In genomic region chr7:5423844-5424688, GRCh38 we compare ENCODE assay signal across 1 cellular context.
TF ChIP-seq lines count a peak whose summit lies in the region.

No MANE protein-coding gene starts in this region.

TF ChIP-seq in HEK293, 187 proteins besides CTCF, POLR2A, EP300 and RAD21 (continued from another document and continues in another):
- TF ChIP-seq INSM2 (tag by site-specific recombination; IDR thresholded peaks at IDR 0.05) (0 out of 2 replicates have a peak, but pooled peaks have one; percentile 9), ZNF335 (tag by site-specific recombination; conservative IDR thresholded peaks at IDR 0.05) (peak; percentile 56), ZBTB7A (tag by site-specific recombination; IDR thresholded peaks at IDR 0.05; ENCODE audit: low read depth) (peak; percentile 41; the same call in 1 of the 2 replicates), KLF10 (tag by site-specific recombination; IDR thresholded peaks at IDR 0.05) (0 out of 2 replicates have a peak, but pooled peaks have one; percentile 25), ZBTB17 (tag by site-specific recombination; IDR thresholded peaks at IDR 0.05) (peak; percentile 46), ZIC2 (tag by site-specific recombination; IDR thresholded peaks at IDR 0.05) (peak; percentile 72), ZBTB48 (tag by site-specific recombination; IDR thresholded peaks at IDR 0.05) (no peak), ZNF629 (tag by site-specific recombination; IDR thresholded peaks at IDR 0.05) (peak; percentile 42; the same call in 1 of the 2 replicates), YY1 (tag by site-specific recombination; IDR thresholded peaks at IDR 0.05) (peak; percentile 41; the same call in 1 of the 2 replicates), WT1 (tag by site-specific recombination; IDR thresholded peaks at IDR 0.05) (peak; percentile 69), ZNF16 (tag by site-specific recombination; IDR thresholded peaks at IDR 0.05; ENCODE audit: low read depth) (no peak), ZBTB20 (tag by site-specific recombination; IDR thresholded peaks at IDR 0.05) (peak; percentile 76), IKZF3 (tag by site-specific recombination; IDR thresholded peaks at IDR 0.05) (peak; percentile 96), GLIS2 (tag by site-specific recombination; IDR thresholded peaks at IDR 0.05) (peak; percentile 45), ZNF560 (tag by site-specific recombination; IDR thresholded peaks at IDR 0.05; ENCODE audit: borderline replicate concordance) (no peak), ZNF423 (tag by site-specific recombination; IDR thresholded peaks at IDR 0.05) (peak; percentile 60; the same call in 1 of the 2 replicates), SP2 (tag by site-specific recombination; IDR thresholded peaks at IDR 0.05) (peak; percentile 64), TCF7L2 (IDR thresholded peaks at IDR 0.05; ENCODE audit: borderline replicate concordance, low read depth, low read length) (peak; percentile 74; the same call in 1 of the 2 replicates), ZNF26 (tag by site-specific recombination; IDR thresholded peaks at IDR 0.05) (no peak), ZNF324 (tag by site-specific recombination; IDR thresholded peaks at IDR 0.05) (0 out of 2 replicates have a peak, but pooled peaks have one; percentile 22), MZF1 (tag by site-specific recombination; IDR thresholded peaks at IDR 0.05; ENCODE audit: borderline replicate concordance) (no peak), ZNF596 (tag by site-specific recombination; IDR thresholded peaks at IDR 0.05) (peak; percentile 37; the same call in 1 of the 2 replicates), OSR2 (tag by site-specific recombination; IDR thresholded peaks at IDR 0.05) (0 out of 2 replicates have a peak, but pooled peaks have one; percentile 10), ZFP37 (tag by site-specific recombination; IDR thresholded peaks at IDR 0.05) (no peak), ZNF843 (tag by site-specific recombination; IDR thresholded peaks at IDR 0.05) (peak; percentile 43; the same call in 1 of the 2 replicates)
- TF ChIP-seq, protein P1, sequence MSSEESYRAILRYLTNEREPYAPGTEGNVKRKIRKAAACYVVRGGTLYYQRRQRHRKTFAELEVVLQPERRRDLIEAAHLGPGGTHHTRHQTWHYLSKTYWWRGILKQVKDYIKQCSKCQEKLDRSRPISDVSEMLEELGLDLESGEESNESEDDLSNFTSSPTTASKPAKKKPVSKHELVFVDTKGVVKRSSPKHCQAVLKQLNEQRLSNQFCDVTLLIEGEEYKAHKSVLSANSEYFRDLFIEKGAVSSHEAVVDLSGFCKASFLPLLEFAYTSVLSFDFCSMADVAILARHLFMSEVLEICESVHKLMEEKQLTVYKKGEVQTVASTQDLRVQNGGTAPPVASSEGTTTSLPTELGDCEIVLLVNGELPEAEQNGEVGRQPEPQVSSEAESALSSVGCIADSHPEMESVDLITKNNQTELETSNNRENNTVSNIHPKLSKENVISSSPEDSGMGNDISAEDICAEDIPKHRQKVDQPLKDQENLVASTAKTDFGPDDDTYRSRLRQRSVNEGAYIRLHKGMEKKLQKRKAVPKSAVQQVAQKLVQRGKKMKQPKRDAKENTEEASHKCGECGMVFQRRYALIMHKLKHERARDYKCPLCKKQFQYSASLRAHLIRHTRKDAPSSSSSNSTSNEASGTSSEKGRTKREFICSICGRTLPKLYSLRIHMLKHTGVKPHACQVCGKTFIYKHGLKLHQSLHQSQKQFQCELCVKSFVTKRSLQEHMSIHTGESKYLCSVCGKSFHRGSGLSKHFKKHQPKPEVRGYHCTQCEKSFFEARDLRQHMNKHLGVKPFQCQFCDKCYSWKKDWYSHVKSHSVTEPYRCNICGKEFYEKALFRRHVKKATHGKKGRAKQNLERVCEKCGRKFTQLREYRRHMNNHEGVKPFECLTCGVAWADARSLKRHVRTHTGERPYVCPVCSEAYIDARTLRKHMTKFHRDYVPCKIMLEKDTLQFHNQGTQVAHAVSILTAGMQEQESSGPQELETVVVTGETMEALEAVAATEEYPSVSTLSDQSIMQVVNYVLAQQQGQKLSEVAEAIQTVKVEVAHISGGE (tag by site-specific recombination; conservative IDR thresholded peaks at IDR 0.05; ENCODE audit: low read depth), result 0 out of 2 replicates have a peak, but pooled peaks have one; percentile 21
- TF ChIP-seq, protein P2, sequence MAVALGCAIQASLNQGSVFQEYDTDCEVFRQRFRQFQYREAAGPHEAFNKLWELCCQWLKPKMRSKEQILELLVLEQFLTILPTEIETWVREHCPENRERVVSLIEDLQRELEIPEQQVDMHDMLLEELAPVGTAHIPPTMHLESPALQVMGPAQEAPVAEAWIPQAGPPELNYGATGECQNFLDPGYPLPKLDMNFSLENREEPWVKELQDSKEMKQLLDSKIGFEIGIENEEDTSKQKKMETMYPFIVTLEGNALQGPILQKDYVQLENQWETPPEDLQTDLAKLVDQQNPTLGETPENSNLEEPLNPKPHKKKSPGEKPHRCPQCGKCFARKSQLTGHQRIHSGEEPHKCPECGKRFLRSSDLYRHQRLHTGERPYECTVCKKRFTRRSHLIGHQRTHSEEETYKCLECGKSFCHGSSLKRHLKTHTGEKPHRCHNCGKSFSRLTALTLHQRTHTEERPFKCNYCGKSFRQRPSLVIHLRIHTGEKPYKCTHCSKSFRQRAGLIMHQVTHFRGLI (tag by site-specific recombination; IDR thresholded peaks at IDR 0.05), result peak; percentile 36; the same call in 1 of the 2 replicates
- TF ChIP-seq, protein P3, sequence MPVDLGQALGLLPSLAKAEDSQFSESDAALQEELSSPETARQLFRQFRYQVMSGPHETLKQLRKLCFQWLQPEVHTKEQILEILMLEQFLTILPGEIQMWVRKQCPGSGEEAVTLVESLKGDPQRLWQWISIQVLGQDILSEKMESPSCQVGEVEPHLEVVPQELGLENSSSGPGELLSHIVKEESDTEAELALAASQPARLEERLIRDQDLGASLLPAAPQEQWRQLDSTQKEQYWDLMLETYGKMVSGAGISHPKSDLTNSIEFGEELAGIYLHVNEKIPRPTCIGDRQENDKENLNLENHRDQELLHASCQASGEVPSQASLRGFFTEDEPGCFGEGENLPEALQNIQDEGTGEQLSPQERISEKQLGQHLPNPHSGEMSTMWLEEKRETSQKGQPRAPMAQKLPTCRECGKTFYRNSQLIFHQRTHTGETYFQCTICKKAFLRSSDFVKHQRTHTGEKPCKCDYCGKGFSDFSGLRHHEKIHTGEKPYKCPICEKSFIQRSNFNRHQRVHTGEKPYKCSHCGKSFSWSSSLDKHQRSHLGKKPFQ (tag by site-specific recombination; IDR thresholded peaks at IDR 0.05), result peak; percentile 71
- TF ChIP-seq, protein P4, sequence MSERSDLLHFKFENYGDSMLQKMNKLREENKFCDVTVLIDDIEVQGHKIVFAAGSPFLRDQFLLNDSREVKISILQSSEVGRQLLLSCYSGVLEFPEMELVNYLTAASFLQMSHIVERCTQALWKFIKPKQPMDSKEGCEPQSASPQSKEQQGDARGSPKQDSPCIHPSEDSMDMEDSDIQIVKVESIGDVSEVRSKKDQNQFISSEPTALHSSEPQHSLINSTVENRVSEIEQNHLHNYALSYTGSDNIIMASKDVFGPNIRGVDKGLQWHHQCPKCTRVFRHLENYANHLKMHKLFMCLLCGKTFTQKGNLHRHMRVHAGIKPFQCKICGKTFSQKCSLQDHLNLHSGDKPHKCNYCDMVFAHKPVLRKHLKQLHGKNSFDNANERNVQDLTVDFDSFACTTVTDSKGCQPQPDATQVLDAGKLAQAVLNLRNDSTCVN (tag by site-specific recombination; optimal IDR thresholded peaks at IDR 0.05), result peak; percentile 54
- TF ChIP-seq, protein P5, sequence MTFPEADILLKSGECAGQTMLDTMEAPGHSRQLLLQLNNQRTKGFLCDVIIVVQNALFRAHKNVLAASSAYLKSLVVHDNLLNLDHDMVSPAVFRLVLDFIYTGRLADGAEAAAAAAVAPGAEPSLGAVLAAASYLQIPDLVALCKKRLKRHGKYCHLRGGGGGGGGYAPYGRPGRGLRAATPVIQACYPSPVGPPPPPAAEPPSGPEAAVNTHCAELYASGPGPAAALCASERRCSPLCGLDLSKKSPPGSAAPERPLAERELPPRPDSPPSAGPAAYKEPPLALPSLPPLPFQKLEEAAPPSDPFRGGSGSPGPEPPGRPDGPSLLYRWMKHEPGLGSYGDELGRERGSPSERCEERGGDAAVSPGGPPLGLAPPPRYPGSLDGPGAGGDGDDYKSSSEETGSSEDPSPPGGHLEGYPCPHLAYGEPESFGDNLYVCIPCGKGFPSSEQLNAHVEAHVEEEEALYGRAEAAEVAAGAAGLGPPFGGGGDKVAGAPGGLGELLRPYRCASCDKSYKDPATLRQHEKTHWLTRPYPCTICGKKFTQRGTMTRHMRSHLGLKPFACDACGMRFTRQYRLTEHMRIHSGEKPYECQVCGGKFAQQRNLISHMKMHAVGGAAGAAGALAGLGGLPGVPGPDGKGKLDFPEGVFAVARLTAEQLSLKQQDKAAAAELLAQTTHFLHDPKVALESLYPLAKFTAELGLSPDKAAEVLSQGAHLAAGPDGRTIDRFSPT (tag by site-specific recombination; IDR thresholded peaks at IDR 0.05), result peak; percentile 17; the same call in 1 of the 2 replicates
- TF ChIP-seq, protein P6, sequence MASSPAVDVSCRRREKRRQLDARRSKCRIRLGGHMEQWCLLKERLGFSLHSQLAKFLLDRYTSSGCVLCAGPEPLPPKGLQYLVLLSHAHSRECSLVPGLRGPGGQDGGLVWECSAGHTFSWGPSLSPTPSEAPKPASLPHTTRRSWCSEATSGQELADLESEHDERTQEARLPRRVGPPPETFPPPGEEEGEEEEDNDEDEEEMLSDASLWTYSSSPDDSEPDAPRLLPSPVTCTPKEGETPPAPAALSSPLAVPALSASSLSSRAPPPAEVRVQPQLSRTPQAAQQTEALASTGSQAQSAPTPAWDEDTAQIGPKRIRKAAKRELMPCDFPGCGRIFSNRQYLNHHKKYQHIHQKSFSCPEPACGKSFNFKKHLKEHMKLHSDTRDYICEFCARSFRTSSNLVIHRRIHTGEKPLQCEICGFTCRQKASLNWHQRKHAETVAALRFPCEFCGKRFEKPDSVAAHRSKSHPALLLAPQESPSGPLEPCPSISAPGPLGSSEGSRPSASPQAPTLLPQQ (tag by site-specific recombination; IDR thresholded peaks at IDR 0.05), result 0 out of 2 replicates have a peak, but pooled peaks have one; percentile 12
- TF ChIP-seq, protein P7, sequence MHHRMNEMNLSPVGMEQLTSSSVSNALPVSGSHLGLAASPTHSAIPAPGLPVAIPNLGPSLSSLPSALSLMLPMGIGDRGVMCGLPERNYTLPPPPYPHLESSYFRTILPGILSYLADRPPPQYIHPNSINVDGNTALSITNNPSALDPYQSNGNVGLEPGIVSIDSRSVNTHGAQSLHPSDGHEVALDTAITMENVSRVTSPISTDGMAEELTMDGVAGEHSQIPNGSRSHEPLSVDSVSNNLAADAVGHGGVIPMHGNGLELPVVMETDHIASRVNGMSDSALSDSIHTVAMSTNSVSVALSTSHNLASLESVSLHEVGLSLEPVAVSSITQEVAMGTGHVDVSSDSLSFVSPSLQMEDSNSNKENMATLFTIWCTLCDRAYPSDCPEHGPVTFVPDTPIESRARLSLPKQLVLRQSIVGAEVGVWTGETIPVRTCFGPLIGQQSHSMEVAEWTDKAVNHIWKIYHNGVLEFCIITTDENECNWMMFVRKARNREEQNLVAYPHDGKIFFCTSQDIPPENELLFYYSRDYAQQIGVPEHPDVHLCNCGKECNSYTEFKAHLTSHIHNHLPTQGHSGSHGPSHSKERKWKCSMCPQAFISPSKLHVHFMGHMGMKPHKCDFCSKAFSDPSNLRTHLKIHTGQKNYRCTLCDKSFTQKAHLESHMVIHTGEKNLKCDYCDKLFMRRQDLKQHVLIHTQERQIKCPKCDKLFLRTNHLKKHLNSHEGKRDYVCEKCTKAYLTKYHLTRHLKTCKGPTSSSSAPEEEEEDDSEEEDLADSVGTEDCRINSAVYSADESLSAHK (tag by site-specific recombination; IDR thresholded peaks at IDR 0.05), result peak; percentile 100
- TF ChIP-seq, protein P8, sequence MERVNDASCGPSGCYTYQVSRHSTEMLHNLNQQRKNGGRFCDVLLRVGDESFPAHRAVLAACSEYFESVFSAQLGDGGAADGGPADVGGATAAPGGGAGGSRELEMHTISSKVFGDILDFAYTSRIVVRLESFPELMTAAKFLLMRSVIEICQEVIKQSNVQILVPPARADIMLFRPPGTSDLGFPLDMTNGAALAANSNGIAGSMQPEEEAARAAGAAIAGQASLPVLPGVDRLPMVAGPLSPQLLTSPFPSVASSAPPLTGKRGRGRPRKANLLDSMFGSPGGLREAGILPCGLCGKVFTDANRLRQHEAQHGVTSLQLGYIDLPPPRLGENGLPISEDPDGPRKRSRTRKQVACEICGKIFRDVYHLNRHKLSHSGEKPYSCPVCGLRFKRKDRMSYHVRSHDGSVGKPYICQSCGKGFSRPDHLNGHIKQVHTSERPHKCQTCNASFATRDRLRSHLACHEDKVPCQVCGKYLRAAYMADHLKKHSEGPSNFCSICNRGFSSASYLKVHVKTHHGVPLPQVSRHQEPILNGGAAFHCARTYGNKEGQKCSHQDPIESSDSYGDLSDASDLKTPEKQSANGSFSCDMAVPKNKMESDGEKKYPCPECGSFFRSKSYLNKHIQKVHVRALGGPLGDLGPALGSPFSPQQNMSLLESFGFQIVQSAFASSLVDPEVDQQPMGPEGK (tag by site-specific recombination; IDR thresholded peaks at IDR 0.05), result peak; percentile 73
